22 cellular contexts compared by ENCODE assay signal in genomic region chr3:63413523-63413922, GRCh38.
DNase-seq lines count a peak whose midpoint lies in the region.
"Had no signal": no experiment of that assay in that cellular context is flagged by ENCODE, and none has a peak within 500 bp of the region (broad histone marks: within the 10 kb centered on the region; RNA-seq: fewer than 3 reads in every experiment).

No MANE protein-coding gene starts in this region.

- no peaks in the 10 kb centered on the region for H3K4me1 Mint-ChIP-seq in immature natural killer cell
- H3K4me1 Mint-ChIP-seq: CD8-positive, alpha-beta memory T cell had no signal

- H3K36me3 ChIP-seq in H7 (replicated peaks; ENCODE audit: control insufficient read depth, insufficient read depth, low read length) (no peaks in the 10 kb centered on the region), NT2/D1 (ENCODE audit: insufficient read depth, insufficient read length, low read length) (no peaks in the 10 kb centered on the region)
- H3K36me3 ChIP-seq: SJCRH30 had no signal

- DNase-seq in H7 (peak; percentile 7), NT2/D1 (ENCODE audit: low read depth, low spot score) (peak; percentile 5), foreskin melanocyte (peak; percentile 11), myocyte (ENCODE audit: low read depth) (peak; percentile 6), mucosa of gallbladder (ENCODE audit: low spot score) (no peak), immature natural killer cell (no peak), HPDE6-E6E7 (ENCODE audit: extremely low spot score) (no peak), NCI-H446 treated with DMSO at 0.1 percent for 48 hours (lab: John Stamatoyannopoulos, UW) (no peak)
- DNase-seq: Calu3; CD8-positive, alpha-beta memory T cell; DMS153; GOT3; KBM-7; MM.1S; NCI-H1048; NCI-H1417 treated with DMSO at 0.1 percent for 48 hours; NCI-H1930; NCI-H2227 treated with DMSO at 0.1 percent for 48 hours; NCI-H510A treated with DMSO at 0.1 percent for 48 hours; NCI-H748 treated with DMSO at 0.1 percent for 48 hours; NK-92 treated with Interleukin-12 subunit alpha and Interleukin-12 subunit beta, amount 100 ng/mL, for 24 hours; SJCRH30 had no signal

- H3K4me3 ChIP-seq in H7 (ENCODE audit: insufficient read depth, low read depth, low read length) (no peak overlapping the region), NT2/D1 (ENCODE audit: insufficient read length, low read depth) (no peak overlapping the region)
- H3K4me3 ChIP-seq: SJCRH30 had no signal

- H3K4me3 Mint-ChIP-seq in immature natural killer cell: no peak overlapping the region
- H3K4me3 Mint-ChIP-seq: CD8-positive, alpha-beta memory T cell had no signal

- H3K36me3 Mint-ChIP-seq in immature natural killer cell: no peaks in the 10 kb centered on the region
- H3K36me3 Mint-ChIP-seq: CD8-positive, alpha-beta memory T cell had no signal

- no peak overlapping the region for H3K27ac Mint-ChIP-seq in immature natural killer cell
- H3K27ac Mint-ChIP-seq: CD8-positive, alpha-beta memory T cell had no signal

- peaks cover 0 to 1% (median 0%) of the 10 kb centered on the region in 3 donors for H3K27me3 Mint-ChIP-seq in immature natural killer cell (ENCODE audit: low read depth in 3 of 3)
- H3K27me3 Mint-ChIP-seq: CD8-positive, alpha-beta memory T cell had no signal

- H3K9me3 ChIP-seq in NT2/D1 (ENCODE audit: insufficient read depth, low read length): no peaks in the 10 kb centered on the region
- H3K9me3 ChIP-seq: SJCRH30 had no signal

- no peak overlapping the region for H3K9ac ChIP-seq in NT2/D1 (ENCODE audit: insufficient read length, low read depth)

- peaks cover 0 to 8% (median 1%) of the 10 kb centered on the region in 6 donors for H3K9me3 Mint-ChIP-seq in immature natural killer cell

- H3K27me3 ChIP-seq in H7 (ENCODE audit: control insufficient read depth, insufficient read depth, low read length) (no peaks in the 10 kb centered on the region), NT2/D1 (ENCODE audit: insufficient read depth, insufficient read length) (no peaks in the 10 kb centered on the region)
- H3K27me3 ChIP-seq: SJCRH30 had no signal

- peaks cover 2% of the 10 kb centered on the region for H3K4me1 ChIP-seq in NT2/D1 (ENCODE audit: insufficient read depth, insufficient read length)
- H3K4me1 ChIP-seq: SJCRH30 had no signal

Comparison
In these comparisons a context has a peak if more than half of its experiments do, and no peak if none do; other contexts are left out.
1. DNase-seq: peak in H7 (single experiment), NT2/D1 (single experiment), foreskin melanocyte (single experiment) and myocyte (single experiment); none in mucosa of gallbladder (single experiment), immature natural killer cell (0 of 3), HPDE6-E6E7 (single experiment) and NCI-H446 treated with DMSO at 0.1 percent for 48 hours (single experiment).